Comparison of ENCODE assay signal across 8 cellular contexts in genomic region chr7:114405427-114405826, GRCh38. TPM values are rescaled to one million over a fixed set of nuclear protein-coding genes. Genes with fewer than 3 reads are reported as not detected.
A peak's percentile ranks its signal among the peaks of the same experiment; 100 is the strongest.
DNase-seq lines count a peak whose midpoint lies in the region; ATAC-seq and TF ChIP-seq lines count a peak whose summit lies in the region.

No MANE protein-coding gene starts in this region.

- H3K4me3 ChIP-seq in epithelial cell of esophagus (ENCODE audit: low read length) = no peak overlapping the region

- DNase-seq in GM10266 (ENCODE audit: extremely low spot score) (no peak), H4 (ENCODE audit: low spot score) (peak; percentile 51), NCI-H2081 (lab: John Stamatoyannopoulos, UW) (peak; percentile 21 to 73), epithelial cell of esophagus (ENCODE audit: low read depth) (peak; percentile 55), HuH-7.5 (ENCODE audit: low spot score) (no peak)

- peak; percentile 21 for TF ChIP-seq CTCF in GM10266 (IDR thresholded peaks at IDR 0.05; ENCODE audit: control insufficient read depth, insufficient read depth, low read depth, missing control alignments)
- peak; percentile 45 for TF ChIP-seq CTCF in epithelial cell of esophagus (IDR thresholded peaks at IDR 0.05; ENCODE audit: insufficient read depth, low read depth, low read length, missing control alignments)

- no peak for ATAC-seq in GM19397 (IDR thresholded peaks at IDR 0.05; ENCODE audit: unreplicated experiment)
- no peak for ATAC-seq in HG03097 (IDR thresholded peaks at IDR 0.05; ENCODE audit: low FRiP score, unreplicated experiment)
- no peak for ATAC-seq in GM19463 (IDR thresholded peaks at IDR 0.05; ENCODE audit: unreplicated experiment)

RNA-seq across cellular contexts. Expression of gene FOXP2, which starts 9.2 kb away (rescaled TPM):
- total RNA-seq in H4 (2014; rRNA removed; shearing (Covaris generic)) = 1.7 and 2.0 TPM in 2 replicates

Comparison
In these comparisons a context has a peak if more than half of its experiments do, and no peak if none do; other contexts are left out.
1. DNase-seq: peak in H4 (single experiment), NCI-H2081 (2 of 2) and epithelial cell of esophagus (single experiment); none in GM10266 (single experiment) and HuH-7.5 (single experiment).